8 cellular contexts compared by ENCODE assay signal in the genomic region with DNA sequence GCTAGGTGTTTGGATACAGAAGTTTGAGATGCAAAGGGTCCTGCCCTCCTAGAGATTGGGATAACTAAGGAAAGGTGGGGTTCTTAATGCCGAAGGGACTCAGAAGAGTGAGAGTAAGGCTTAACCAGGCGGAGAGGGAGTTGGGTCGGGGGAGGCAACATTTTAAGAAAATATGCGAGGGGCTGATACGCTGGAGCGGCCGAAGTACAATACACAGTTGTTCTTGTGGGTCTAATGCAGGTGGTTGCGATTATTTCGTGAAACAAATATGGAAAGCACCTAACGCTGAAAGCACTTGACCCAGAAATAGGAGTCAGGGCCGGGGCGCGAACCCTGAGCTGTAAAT. TPM values are rescaled to one million over a fixed set of nuclear protein-coding genes. Genes with fewer than 3 reads are reported as not detected.
DNase-seq lines count a peak whose midpoint lies in the region; ATAC-seq lines count a peak whose summit lies in the region.

No MANE protein-coding gene starts in this region.

- no peak for DNase-seq in activated T-cell treated with anti-CD3 and anti-CD28 coated beads, Interleukin-2, amount 50 U/mL, for 72 hours
- DNase-seq in activated T-cell treated with anti-CD3 and anti-CD28 coated beads for 4 hours (no peak), NOMO-1 treated with dmso at 0.1 percent for 144 hours (lab: John Stamatoyannopoulos, UW; ENCODE audit: unreplicated experiment) (no peak), superior temporal gyrus (ENCODE audit: extremely low spot score) (no peak)
- DNase-seq in Jurkat, Clone E6-1 (ENCODE audit: low read depth, low spot score) = no peak
- no peak for DNase-seq in activated CD4-positive, CD25-positive, alpha-beta regulatory T cell (lab: John Stamatoyannopoulos, UW)

- H3K9me3 ChIP-seq in duodenal mucosa (ENCODE audit: control insufficient read depth in 1 of 2, low read length in 2 of 2) = no peaks in the 10 kb centered on the region
- H3K9me3 ChIP-seq in neuron (ENCODE audit: low read length) = no peaks in the 10 kb centered on the region

- H3K27me3 ChIP-seq in duodenal mucosa (ENCODE audit: control insufficient read depth in 1 of 2, insufficient read depth in 2 of 2, low read length in 2 of 2) (no peaks in the 10 kb centered on the region), neuron (ENCODE audit: insufficient read depth, low read length) (peaks cover 7% of the 10 kb centered on the region)

- H3K27ac Mint-ChIP-seq in activated T-cell treated with anti-CD3 and anti-CD28 coated beads, Interleukin-2, amount 50 U/mL, for 72 hours = peak overlapping the region; percentile 96

- no peaks in the 10 kb centered on the region for H3K9me3 Mint-ChIP-seq in activated T-cell treated with anti-CD3 and anti-CD28 coated beads, Interleukin-2, amount 50 U/mL, for 72 hours

- H3K27ac ChIP-seq in duodenal mucosa (ENCODE audit: low read depth, low read length) = peak overlapping the region; percentile 91

- H3K4me3 Mint-ChIP-seq in activated T-cell treated with anti-CD3 and anti-CD28 coated beads, Interleukin-2, amount 50 U/mL, for 72 hours = peak overlapping the region; percentile 97 to 99

- ATAC-seq in activated T-cell treated with anti-CD3 and anti-CD28 coated beads, Interleukin-2, amount 50 U/mL, for 72 hours (replicated peaks in 1 of 2) = peak; percentile 5 to 30

- H3K36me3 ChIP-seq in duodenal mucosa (ENCODE audit: control insufficient read depth in 1 of 2, insufficient read depth in 2 of 2, low read length in 2 of 2) = peaks cover 4 to 16% of the 10 kb centered on the region in 2 donors
- peaks cover 17% of the 10 kb centered on the region for H3K36me3 ChIP-seq in neuron (ENCODE audit: insufficient read depth, low read length)

- peaks cover 21 to 29% of the 10 kb centered on the region in 2 donors for H3K4me1 ChIP-seq in duodenal mucosa (ENCODE audit: control insufficient read depth in 1 of 2, insufficient read depth in 2 of 2, low read length in 2 of 2)
- H3K4me1 ChIP-seq in neuron (ENCODE audit: insufficient read depth, low read length) = peaks cover 17% of the 10 kb centered on the region

- H3K4me1 Mint-ChIP-seq in activated T-cell treated with anti-CD3 and anti-CD28 coated beads, Interleukin-2, amount 50 U/mL, for 72 hours (ENCODE audit: low read depth) = peaks cover 46% of the 10 kb centered on the region

- H3K4me3 ChIP-seq in Jurkat, Clone E6-1 (ENCODE audit: low read length) = peak overlapping the region; percentile 87
- H3K4me3 ChIP-seq in duodenal mucosa (ENCODE audit: low read depth in 1 of 2, low read length in 2 of 2) (peak overlapping the region; percentile 99), neuron (ENCODE audit: low read length) (peak overlapping the region; percentile 87)

- H3K36me3 Mint-ChIP-seq in activated T-cell treated with anti-CD3 and anti-CD28 coated beads, Interleukin-2, amount 50 U/mL, for 72 hours (ENCODE audit: insufficient read depth in 2 of 2) = peaks cover 6 to 16% of the 10 kb centered on the region in 2 donors

- H2AFZ ChIP-seq in neuron (ENCODE audit: low read depth, low read length) = peak overlapping the region; percentile 73

- peak overlapping the region; percentile 87 to 93 for H3K9ac ChIP-seq in duodenal mucosa (ENCODE audit: low read depth in 1 of 2, low read length in 2 of 2)

- H3K27me3 Mint-ChIP-seq in activated T-cell treated with anti-CD3 and anti-CD28 coated beads, Interleukin-2, amount 50 U/mL, for 72 hours (ENCODE audit: low read depth) = no peaks in the 10 kb centered on the region

RNA-seq across cellular contexts. Expression of a gene that starts 0.3 kb away (rescaled TPM):
- total RNA-seq in activated T-cell treated with anti-CD3 and anti-CD28 coated beads, Interleukin-2, amount 50 U/mL, for 72 hours = 10 to 100 TPM; 61.3 to 68.1 TPM
- 104 TPM for polyA plus RNA-seq in Jurkat, Clone E6-1 (2012; ENCODE audit: insufficient read depth, insufficient read length)
